ENCODE assay signal across 8 cellular contexts in genomic region chr22:20571531-20572007, GRCh38.
A peak's percentile ranks its signal among the peaks of the same experiment; 100 is the strongest.
DNase-seq lines count a peak whose midpoint lies in the region; ATAC-seq, FAIRE-seq and TF ChIP-seq lines count a peak whose summit lies in the region.

No MANE protein-coding gene starts in this region.

- no peaks in the 10 kb centered on the region for H3K9me3 Mint-ChIP-seq in osteocyte (ENCODE audit: unreplicated experiment)

- no peak for ATAC-seq in GM21447 (IDR thresholded peaks at IDR 0.05; ENCODE audit: unreplicated experiment)
- no peak for ATAC-seq in GM21526 (IDR thresholded peaks at IDR 0.05; ENCODE audit: low FRiP score, unreplicated experiment)

- no peak overlapping the region for H3K14ac ChIP-seq in H1 (ENCODE audit: insufficient read length)

- H3K79me2 ChIP-seq in H1 (ENCODE audit: control insufficient read depth in 1 of 2, insufficient read depth in 2 of 2, low read length in 2 of 2): no peaks in the 10 kb centered on the region

- H3K4me1 Mint-ChIP-seq in osteocyte (ENCODE audit: unreplicated experiment): peaks cover 56% of the 10 kb centered on the region

- TF ChIP-seq EP300 in H1 (IDR thresholded peaks at IDR 0.05; ENCODE audit: borderline replicate concordance in 1 of 2, low read depth in 2 of 2, low read length in 2 of 2): no peak

- H3K36me3 ChIP-seq in A673 (ENCODE audit: insufficient read depth, low read length, poor library complexity, severe bottlenecking) (peaks cover 79% of the 10 kb centered on the region), H7 (replicated peaks; ENCODE audit: control insufficient read depth, insufficient read depth, low read length) (peaks cover 36% of the 10 kb centered on the region), H1 (ENCODE audit: control insufficient read depth in 2 of 4, insufficient read depth in 4 of 4, low read length in 3 of 4) (peaks cover 12 to 38% (median 28%) of the 10 kb centered on the region in 4 experiments)

- no peak overlapping the region for H3K4me2 ChIP-seq in H1 (ENCODE audit: insufficient read depth in 1 of 2, low read depth in 2 of 2, low read length in 2 of 2)

- no peak overlapping the region for H2AK5ac ChIP-seq in H1 (ENCODE audit: low read depth, low read length)

- no peak overlapping the region for H3K23ac ChIP-seq in H1 (ENCODE audit: insufficient read length)

- H2BK20ac ChIP-seq in H1 (ENCODE audit: low read length): no peak overlapping the region

- no peak overlapping the region for H2AFZ ChIP-seq in H1 (ENCODE audit: low read length)

- peaks cover 51% of the 10 kb centered on the region for H3K36me3 Mint-ChIP-seq in osteocyte (ENCODE audit: unreplicated experiment)

- H3K4ac ChIP-seq in H1 (replicated peaks; ENCODE audit: insufficient read length, low read depth, low read length): no peak overlapping the region

- CTCF ChIA-PET in A673 (lab: Charles Lee) (interaction anchor here (1.2 kb wide), 1 partner anchor 153 kb away, joined by 10 read pairs; no protein-coding TSS in a partner anchor), H1 (lab: Charles Lee; ENCODE audit: partially characterized antibody) (interaction anchor here (0.6 to 26.7 kb wide), 19 partner anchors 4 to 301 kb away, joined by 3 to 366 read pairs (median 4); partner anchors contain the start of gene SERPIND1)

- no peak overlapping the region for H3K27ac Mint-ChIP-seq in osteocyte (ENCODE audit: unreplicated experiment)

- no peak overlapping the region for H4K91ac ChIP-seq in H1 (replicated peaks; ENCODE audit: insufficient read length, low read length)

- intact Hi-C loops in A673 (cut with micrococcal nuclease; ENCODE audit: unreplicated experiment) (no loop called here), posterior vena cava (cut with DNase I) (loop anchor here in 1 of 2 donors (10.0 kb wide), 1 partner anchor 1183 kb away; no protein-coding TSS in a partner anchor)

- H4K20me1 ChIP-seq in H1 (replicated peaks in 1 of 2; ENCODE audit: control insufficient read depth in 1 of 2, insufficient read depth in 2 of 2, low read length in 2 of 2): peaks cover 0 to 14% of the 10 kb centered on the region in 2 experiments

- no peak overlapping the region for H2BK15ac ChIP-seq in H1 (ENCODE audit: low read length)

- H3K27me3 ChIP-seq in A673 (replicated peaks; ENCODE audit: insufficient read depth, low read depth, low read length, poor library complexity) (no peaks in the 10 kb centered on the region), H7 (ENCODE audit: control insufficient read depth, insufficient read depth, low read length) (no peaks in the 10 kb centered on the region), H1 (replicated peaks in 1 of 4; ENCODE audit: control insufficient read depth in 3 of 4, extremely low read depth in 1 of 4, insufficient read depth in 3 of 4, low read length in 3 of 4) (no peaks in the 10 kb centered on the region)

- TF ChIP-seq CTCF in A673 (conservative IDR thresholded peaks at IDR 0.05; ENCODE audit: low read depth, low read length): peak; percentile 94
- peak; percentile 68 to 85 (median 81) for TF ChIP-seq CTCF in H1 (IDR thresholded peaks at IDR 0.05; ENCODE audit: control extremely low read depth in 1 of 3, insufficient read depth in 1 of 3, low read depth in 1 of 3, low read length in 3 of 3)
- TF ChIP-seq CTCF in osteocyte (IDR thresholded peaks at IDR 0.05): peak; percentile 61

- no peaks in the 10 kb centered on the region for H3K23me2 ChIP-seq in H1 (ENCODE audit: low read depth, low read length)

- DNase-seq in A673 (ENCODE audit: low spot score) (peak; percentile 72), H7 (peak; percentile 91), H1 (ENCODE audit: low read depth in 1 of 2, low spot score in 2 of 2) (peak in 1 of 2 experiments; percentile 85), osteocyte (ENCODE audit: extremely low spot score, unreplicated experiment) (no peak), posterior vena cava (ENCODE audit: low spot score) (no peak)
- peak; percentile 66 to 70 for DNase-seq in activated CD4-positive, alpha-beta T cell treated with anti-CD3 and anti-CD28 coated beads for 4 hours

- H3K4me3 Mint-ChIP-seq in osteocyte (ENCODE audit: unreplicated experiment): no peak overlapping the region

- H2BK120ac ChIP-seq in H1 (replicated peaks; ENCODE audit: low read depth, low read length): no peak overlapping the region

- H3K27me3 Mint-ChIP-seq in osteocyte (ENCODE audit: unreplicated experiment): no peaks in the 10 kb centered on the region

- FAIRE-seq in H1 (lab: Jason Lieb, UNC): no peak

- POLR2A ChIA-PET in A673 (lab: Charles Lee; ENCODE audit: low non-redundant PET) (no interaction called here), H1 (lab: Charles Lee; ENCODE audit: partially characterized antibody) (interaction anchor here (1.0 kb wide), 1 partner anchor 17 kb away, joined by 3 read pairs; no protein-coding TSS in a partner anchor)

- H3K4me1 ChIP-seq in A673 (ENCODE audit: insufficient read depth, low read length, poor library complexity, severe bottlenecking) (no peaks in the 10 kb centered on the region), H1 (replicated peaks in 1 of 4; ENCODE audit: control insufficient read depth in 3 of 4, insufficient read depth in 4 of 4, low read length in 3 of 4) (no peaks in the 10 kb centered on the region)

- H3K4me3 ChIP-seq in A673 (ENCODE audit: low read depth, low read length, poor library complexity, severe bottlenecking): no peak overlapping the region
- no peak overlapping the region for H3K4me3 ChIP-seq in H7 (ENCODE audit: insufficient read depth, low read depth, low read length)
- no peak overlapping the region for H3K4me3 ChIP-seq in H1 (ENCODE audit: extremely low read depth in 1 of 4, insufficient read depth in 2 of 4, low read depth in 3 of 4, low read length in 4 of 4)

- no peak overlapping the region for H3K9ac ChIP-seq in H1 (replicated peaks in 1 of 4; ENCODE audit: extremely low read depth in 1 of 4, low read depth in 3 of 4, low read length in 3 of 4)

- peak; percentile 22 to 38; a peak in 1 of 4 replicates for TF ChIP-seq RAD21 in H1 (IDR thresholded peaks at IDR 0.05 in 1 of 2, conservative IDR thresholded peaks at IDR 0.05 in 1 of 2; ENCODE audit: low read depth in 2 of 2, low read length in 2 of 2)

- H3K27ac ChIP-seq in A673 (ENCODE audit: low read depth, low read length, poor library complexity, severe bottlenecking) (no peak overlapping the region), H1 (ENCODE audit: low read depth, low read length) (no peak overlapping the region)

- no peak overlapping the region for H2BK5ac ChIP-seq in H1 (ENCODE audit: low read depth, low read length)

- no peak overlapping the region for H3K56ac ChIP-seq in H1 (replicated peaks; ENCODE audit: insufficient read length, low read depth, low read length)

- no TSS peak for BruUV-seq in A673 (replicated peaks; lab: Mats Ljungman, UMichigan)

- H4K5ac ChIP-seq in H1 (ENCODE audit: insufficient read length, low read depth, low read length): no peak overlapping the region

- 73% methylated on average over 4 of the region's 4 CpGs; no CpG with 5 or more reads in 1 of the 2 experiments for WGBS in H1 (ENCODE audit: extremely low coverage in 1 of 2, insufficient coverage in 1 of 2, insufficient read length in 1 of 2, insufficient replicate concordance in 2 of 2, low coverage in 1 of 2, low lambda C conversion rate in 2 of 2, missing lambda C conversion rate in 1 of 2), 2 experiments

- H4K8ac ChIP-seq in H1 (ENCODE audit: extremely low read depth, insufficient read depth, low read length): no peak overlapping the region; the same call in 1 of the 2 replicates

- no peak overlapping the region for H3K18ac ChIP-seq in H1 (ENCODE audit: extremely low read depth, low read length)

- no peaks in the 10 kb centered on the region for H3K9me3 ChIP-seq in A673 (ENCODE audit: low read depth, low read length, poor library complexity, severe bottlenecking)
- H3K9me3 ChIP-seq in H1 (ENCODE audit: insufficient read depth in 2 of 2, low read depth in 1 of 2, low read length in 1 of 2): no peaks in the 10 kb centered on the region

- H2BK12ac ChIP-seq in H1 (ENCODE audit: low read depth, low read length): no peak overlapping the region

- TF ChIP-seq POLR2A in H1 (IDR thresholded peaks at IDR 0.05; ENCODE audit: control extremely low read depth in 1 of 2, low read depth in 2 of 2, low read length in 2 of 2): no peak

- no peaks in the 10 kb centered on the region for H3K79me1 ChIP-seq in H1 (ENCODE audit: low read depth, low read length)

TF ChIP-seq in H1, 55 proteins besides CTCF, POLR2A, EP300 and RAD21:
- TF ChIP-seq CHD1 (IDR thresholded peaks at IDR 0.05; ENCODE audit: low read depth, low read length): no peak
- no peak for TF ChIP-seq POU5F1 (IDR thresholded peaks at IDR 0.05; ENCODE audit: low read depth, low read length)

Comparison
In these comparisons a context has a peak if more than half of its experiments do, and no peak if none do; other contexts are left out.
1. DNase-seq: peak in A673 (single experiment), H7 (single experiment) and activated CD4-positive, alpha-beta T cell treated with anti-CD3 and anti-CD28 coated beads for 4 hours (2 of 2); none in osteocyte (single experiment) and posterior vena cava (single experiment).
2. Peak in every context shown above with its lines, with median percentiles within 50 percentile points of each other: CTCF ChIP-seq.